In the genomic region with DNA sequence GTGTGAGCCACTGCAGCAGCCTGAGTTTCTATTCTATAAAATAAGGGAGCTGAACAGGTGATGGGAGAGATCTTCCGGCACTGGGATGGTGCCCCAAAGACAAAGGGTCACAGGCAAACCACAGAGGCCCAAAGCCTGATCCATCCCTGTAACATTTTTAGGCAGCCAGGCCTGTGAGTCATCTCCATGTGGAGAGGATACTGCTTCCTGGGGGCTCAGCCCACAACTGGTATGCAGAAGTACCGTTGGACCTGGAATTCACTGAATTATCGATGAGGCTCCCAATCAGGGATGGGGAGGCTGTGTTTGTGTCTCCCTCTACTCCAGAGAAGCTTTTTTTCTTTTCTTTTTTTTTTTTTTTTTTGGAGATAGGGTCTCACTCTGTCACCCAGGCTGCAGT, we compare ENCODE assay signal across 11 cellular contexts. TPM values are rescaled to one million over a fixed set of nuclear protein-coding genes. Genes with fewer than 3 reads are reported as not detected.
DNase-seq lines count a peak whose midpoint lies in the region; ATAC-seq and TF ChIP-seq lines count a peak whose summit lies in the region.
"Had no signal": no experiment of that assay in that cellular context is flagged by ENCODE, and none has a peak within 500 bp of the region (broad histone marks: within the 10 kb centered on the region; RNA-seq: fewer than 3 reads in every experiment).

No MANE protein-coding gene starts in this region.

- H3K9me2 ChIP-seq in hepatocyte (replicated peaks; ENCODE audit: insufficient read depth): no peaks in the 10 kb centered on the region

- H3K36me3 Mint-ChIP-seq in activated CD8-positive, alpha-beta T cell treated with anti-CD3 and anti-CD28 coated beads for 36 hours (ENCODE audit: low read depth): no peaks in the 10 kb centered on the region

- TF ChIP-seq CTCF in left ventricle myocardium inferior (IDR thresholded peaks at IDR 0.05; ENCODE audit: borderline replicate concordance) (no peak), astrocyte of the cerebellum (IDR thresholded peaks at IDR 0.05; ENCODE audit: low read depth, low read length, missing control alignments) (no peak), hepatocyte (IDR thresholded peaks at IDR 0.05; ENCODE audit: poor library complexity) (no peak), vagina (IDR thresholded peaks at IDR 0.05) (no peak)
- no peak for TF ChIP-seq CTCF in activated CD8-positive, alpha-beta T cell treated with anti-CD3 and anti-CD28 coated beads for 36 hours (IDR thresholded peaks at IDR 0.05)

- no peaks in the 10 kb centered on the region for H3K27me3 ChIP-seq in left ventricle myocardium inferior (ENCODE audit: low read depth)
- H3K27me3 ChIP-seq in hepatocyte: no peaks in the 10 kb centered on the region
- H3K27me3 ChIP-seq in vagina: no peaks in the 10 kb centered on the region

- H3K27me3 Mint-ChIP-seq in activated CD8-positive, alpha-beta T cell treated with anti-CD3 and anti-CD28 coated beads for 36 hours: no peaks in the 10 kb centered on the region

- no peaks in the 10 kb centered on the region for H4K20me1 ChIP-seq in hepatocyte (ENCODE audit: insufficient read depth, poor library complexity, severe bottlenecking)

- WGBS in hepatocyte (ENCODE audit: low lambda C conversion rate, missing lambda C conversion rate): 54% methylated on average over 3 of the region's 3 CpGs

- no peaks in the 10 kb centered on the region for H3K9me3 Mint-ChIP-seq in activated CD8-positive, alpha-beta T cell treated with anti-CD3 and anti-CD28 coated beads for 36 hours

- CTCF ChIA-PET in activated CD8-positive, alpha-beta T cell treated with anti-CD3 and anti-CD28 coated beads for 36 hours (lab: Charles Lee): interaction anchor here (4.2 kb wide), 1 partner anchor 18 kb away, joined by 15 read pairs; no protein-coding TSS in a partner anchor

- in situ Hi-C loops in astrocyte of the cerebellum (cut with HindIII; ENCODE audit: low sequenced_read_pairs): no loop called here

- H3K36me3 ChIP-seq in left ventricle myocardium inferior: peaks cover 13% of the 10 kb centered on the region
- no peaks in the 10 kb centered on the region for H3K36me3 ChIP-seq in hepatocyte (replicated peaks; ENCODE audit: insufficient read depth, low read depth)
- peaks cover 0 to 2% of the 10 kb centered on the region in 2 donors for H3K36me3 ChIP-seq in vagina

- H3K9me3 ChIP-seq in left ventricle myocardium inferior (replicated peaks) (no peaks in the 10 kb centered on the region), hepatocyte (ENCODE audit: low read depth) (no peaks in the 10 kb centered on the region), vagina (no peaks in the 10 kb centered on the region)

- no peak overlapping the region for H3K4me2 ChIP-seq in hepatocyte

- intact Hi-C loops in left ventricle myocardium inferior (cut with micrococcal nuclease) (no loop called here), Right ventricle myocardium superior (cut with DNase I) (no loop called here), vagina (cut with DNase I) (no loop called here)
- intact Hi-C loops in activated CD8-positive, alpha-beta T cell treated with anti-CD3 and anti-CD28 coated beads for 36 hours (cut with micrococcal nuclease): no loop called here

- no peak for ATAC-seq in Right ventricle myocardium superior (ENCODE audit: poor library complexity)
- ATAC-seq in activated CD8-positive, alpha-beta T cell treated with anti-CD3 and anti-CD28 coated beads for 36 hours: no peak
- ATAC-seq: activated CD8-positive, alpha-beta T cell treated with anti-CD3 and anti-CD28 coated beads, Interleukin-2, amount 10 ng/mL, durations not matched to agents 7 days and 5 days had no signal

- H3K4me3 Mint-ChIP-seq in activated CD8-positive, alpha-beta T cell treated with anti-CD3 and anti-CD28 coated beads for 36 hours: no peak overlapping the region
- H3K4me3 Mint-ChIP-seq: activated CD8-positive, alpha-beta T cell treated with anti-CD3 and anti-CD28 coated beads, Interleukin-2, amount 10 ng/mL, durations not matched to agents 7 days and 5 days had no signal

- POLR2A ChIA-PET in activated CD8-positive, alpha-beta T cell treated with anti-CD3 and anti-CD28 coated beads for 36 hours (lab: Charles Lee): interaction anchor here (1.2 kb wide), 1 partner anchor 67 kb away, joined by 3 read pairs; no protein-coding TSS in a partner anchor

- H3K4me3 ChIP-seq in left ventricle myocardium inferior (no peak overlapping the region), astrocyte of the cerebellum (ENCODE audit: low read depth, low read length) (no peak overlapping the region), hepatocyte (no peak overlapping the region), vagina (no peak overlapping the region)

- H3K4me1 ChIP-seq in left ventricle myocardium inferior: peaks cover 90% of the 10 kb centered on the region
- H3K4me1 ChIP-seq in hepatocyte (ENCODE audit: insufficient read depth): peaks cover 72% of the 10 kb centered on the region
- H3K4me1 ChIP-seq in vagina: peaks cover 87% of the 10 kb centered on the region

- no peak for DNase-seq in left ventricle myocardium inferior
- DNase-seq in Right ventricle myocardium superior: no peak
- peak; percentile 46 for DNase-seq in astrocyte of the cerebellum (ENCODE audit: low read depth)
- DNase-seq in hepatocyte (ENCODE audit: low spot score): no peak
- no peak for DNase-seq in vagina (ENCODE audit: extremely low spot score in 2 of 2)
- no peak for DNase-seq in activated CD8-positive, alpha-beta T cell treated with anti-CD3 and anti-CD28 coated beads for 36 hours
- DNase-seq in HPDE6-E6E7 (ENCODE audit: extremely low spot score): no peak
- no peak for DNase-seq in activated CD4-positive, alpha-beta T cell treated with anti-CD3 and anti-CD28 coated beads, Interleukin-2, amount 50 U/mL, for 48 hours
- DNase-seq: activated CD8-positive, alpha-beta T cell treated with anti-CD3 and anti-CD28 coated beads, Interleukin-2, amount 10 ng/mL, durations not matched to agents 7 days and 5 days; anterior cingulate cortex; hypothalamus had no signal

- H3K27ac Mint-ChIP-seq in activated CD8-positive, alpha-beta T cell treated with anti-CD3 and anti-CD28 coated beads for 36 hours: no peak overlapping the region
- H3K27ac Mint-ChIP-seq: activated CD8-positive, alpha-beta T cell treated with anti-CD3 and anti-CD28 coated beads, Interleukin-2, amount 10 ng/mL, durations not matched to agents 7 days and 5 days had no signal

- no peak for TF ChIP-seq POLR2A in vagina (IDR thresholded peaks at IDR 0.05)

- peaks cover 71% of the 10 kb centered on the region for H3K79me2 ChIP-seq in hepatocyte

- peak overlapping the region; percentile 89 for H3K27ac ChIP-seq in left ventricle myocardium inferior (replicated peaks)
- H3K27ac ChIP-seq in hepatocyte: peak overlapping the region; percentile 77
- peak overlapping the region; percentile 99 for H3K27ac ChIP-seq in vagina

- H2AFZ ChIP-seq in hepatocyte: no peak overlapping the region

- H3K4me1 Mint-ChIP-seq in activated CD8-positive, alpha-beta T cell treated with anti-CD3 and anti-CD28 coated beads for 36 hours (ENCODE audit: low read depth): peaks cover 11% of the 10 kb centered on the region

RNA-seq across cellular contexts. Expression of a gene that starts 48.8 kb away (rescaled TPM):
- total RNA-seq in left ventricle myocardium inferior: 51.2 TPM
- total RNA-seq in Right ventricle myocardium superior: 49.3 TPM
- total RNA-seq in hepatocyte: 25.2 and 28.5 TPM in 2 replicates
- polyA plus RNA-seq in hepatocyte: 45.6 and 61.1 TPM in 2 replicates
- 58.9 TPM for total RNA-seq in vagina
- total RNA-seq in activated CD8-positive, alpha-beta T cell treated with anti-CD3 and anti-CD28 coated beads for 36 hours: 100 to 1,000 TPM; 108 to 111 TPM
